Comparison of ENCODE assay signal across 12 cellular contexts in genomic region chr14:59333235-59333634, GRCh38.
A peak's percentile ranks its signal among the peaks of the same experiment; 100 is the strongest.
DNase-seq lines count a peak whose midpoint lies in the region; ATAC-seq and TF ChIP-seq lines count a peak whose summit lies in the region.
"Had no signal": no experiment of that assay in that cellular context is flagged by ENCODE, and none has a peak within 500 bp of the region (broad histone marks: within the 10 kb centered on the region; RNA-seq: fewer than 3 reads in every experiment).

No MANE protein-coding gene starts in this region.

- peak overlapping the region; percentile 46; the same call in 1 of the 2 replicates for H3K4ac ChIP-seq in IMR-90 (ENCODE audit: low read depth, low read length)

- no TSS peak for BruUV-seq in IMR-90 (replicated peaks; lab: Mats Ljungman, UMichigan)

- DNase-seq in IMR-90: no peak
- DNase-seq in endothelial cell (ENCODE audit: low spot score): no peak
- DNase-seq in retina: no peak
- DNase-seq in DMS114 treated with DMSO at 0.1 percent for 48 hours (lab: John Stamatoyannopoulos, UW; ENCODE audit: unreplicated experiment): no peak
- no peak for DNase-seq in GM03348 (ENCODE audit: low spot score)
- DNase-seq in GM13977 (ENCODE audit: low spot score): no peak
- DNase-seq: activated CD8-positive, alpha-beta T cell treated with anti-CD3 and anti-CD28 coated beads, Interleukin-2, amount 10 ng/mL, durations not matched to agents 7 days and 5 days had no signal

- peaks cover 6% of the 10 kb centered on the region for H3K9me1 ChIP-seq in IMR-90 (ENCODE audit: insufficient read depth, low read length)

- WGBS in IMR-90 (ENCODE audit: extremely low coverage in 2 of 2, insufficient read length in 1 of 2), 2 experiments: no CpG with 5 or more reads among the region's 2 CpGs
- WGBS in liver: 79% methylated on average over 2 of the region's 2 CpGs

- peak overlapping the region; percentile 54 for H2BK5ac ChIP-seq in IMR-90 (ENCODE audit: low read depth, low read length, poor library complexity, severe bottlenecking)

- H2BK15ac ChIP-seq in IMR-90 (ENCODE audit: low read depth, low read length): peak overlapping the region; percentile 11; the same call in 1 of the 3 replicates

- in situ Hi-C loops in IMR-90 (cut with MboI; ENCODE audit: low sequenced_read_pairs): no loop called here
- in situ Hi-C loops in GM13977 (cut with MboI; ENCODE audit: low pct_unique_long_range_greater_than_20kb, low sequenced_read_pairs, unreplicated experiment): no loop called here

- no peaks in the 10 kb centered on the region for H3K9me3 ChIP-seq in IMR-90 (ENCODE audit: control insufficient read depth, insufficient read depth, low read length)
- no peaks in the 10 kb centered on the region for H3K9me3 ChIP-seq in liver (ENCODE audit: control insufficient read depth in 4 of 4, low read length in 3 of 4)
- no peaks in the 10 kb centered on the region for H3K9me3 ChIP-seq in stomach smooth muscle (ENCODE audit: control insufficient read depth in 2 of 2, low read length in 2 of 2)
- H3K9me3 ChIP-seq: BLaER1 treated with 17β-estradiol and CSF1 and Interleukin-3, amounts not matched to agents 10 nM and 100 nM had no signal

- no peak for ATAC-seq in IMR-90 (ENCODE audit: low read depth)
- ATAC-seq: activated CD8-positive, alpha-beta T cell treated with anti-CD3 and anti-CD28 coated beads, Interleukin-2, amount 10 ng/mL, durations not matched to agents 7 days and 5 days had no signal

- H3K9ac ChIP-seq in IMR-90 (ENCODE audit: low read depth, low read length): no peak overlapping the region
- no peak overlapping the region for H3K9ac ChIP-seq in liver (ENCODE audit: low read depth in 1 of 2, low read length in 2 of 2)
- H3K9ac ChIP-seq in stomach smooth muscle (ENCODE audit: low read length in 2 of 2): peak overlapping the region in 1 of 2 donors; percentile 0
- H3K9ac ChIP-seq: BLaER1 treated with 17β-estradiol and CSF1 and Interleukin-3, amounts not matched to agents 10 nM and 100 nM had no signal

- H3K36me3 ChIP-seq in IMR-90 (ENCODE audit: control insufficient read depth, insufficient read depth, low read length) (peaks cover 2% of the 10 kb centered on the region; the same call in 1 of the 2 replicates), liver (ENCODE audit: control insufficient read depth in 4 of 4, insufficient read depth in 3 of 4, low read depth in 1 of 4, low read length in 3 of 4) (peaks cover 0 to 21% (median 6%) of the 10 kb centered on the region in 4 donors), stomach smooth muscle (ENCODE audit: control insufficient read depth in 2 of 2, insufficient read depth in 2 of 2, low read length in 2 of 2) (peaks cover 14 to 17% of the 10 kb centered on the region in 2 donors)

- no peak overlapping the region for H3K4me3 ChIP-seq in IMR-90 (ENCODE audit: insufficient read depth, low read depth, low read length)
- no peak overlapping the region for H3K4me3 ChIP-seq in liver (ENCODE audit: low read depth in 1 of 3, low read length in 3 of 3)
- H3K4me3 ChIP-seq in stomach smooth muscle (ENCODE audit: low read length in 2 of 2): peak overlapping the region; percentile 9 to 15
- H3K4me3 ChIP-seq: BLaER1 treated with 17β-estradiol and CSF1 and Interleukin-3, amounts not matched to agents 10 nM and 100 nM had no signal

- peak overlapping the region; percentile 66; the same call in 1 of the 2 replicates for H3K14ac ChIP-seq in IMR-90 (replicated peaks; ENCODE audit: low read depth, low read length)

- no peak for TF ChIP-seq POLR2A in IMR-90 (IDR thresholded peaks at IDR 0.05; ENCODE audit: low read depth, low read length)

- H3K4me1 ChIP-seq in IMR-90 (ENCODE audit: control insufficient read depth, insufficient read depth, low read length) (peaks cover 9% of the 10 kb centered on the region), liver (ENCODE audit: control insufficient read depth in 4 of 4, insufficient read depth in 4 of 4, low read length in 3 of 4) (peaks cover 2 to 16% (median 10%) of the 10 kb centered on the region in 4 donors), stomach smooth muscle (ENCODE audit: control insufficient read depth, insufficient read depth, low read length) (peaks cover 30% of the 10 kb centered on the region)
- H3K4me1 ChIP-seq: BLaER1 treated with 17β-estradiol and CSF1 and Interleukin-3, amounts not matched to agents 10 nM and 100 nM had no signal

- TF ChIP-seq CTCF in IMR-90 (conservative IDR thresholded peaks at IDR 0.05; ENCODE audit: low read depth, low read length) (no peak), endothelial cell (IDR thresholded peaks at IDR 0.05; ENCODE audit: unreplicated experiment) (no peak), liver (IDR thresholded peaks at IDR 0.05; ENCODE audit: low read depth, low read length, missing input control) (no peak), GM13977 (IDR thresholded peaks at IDR 0.05; ENCODE audit: extremely low read depth, insufficient read depth, missing control alignments) (no peak)

- H3K36me3 Mint-ChIP-seq in endothelial cell (ENCODE audit: low read depth, unreplicated experiment): peaks cover 28% of the 10 kb centered on the region

- H2BK120ac ChIP-seq in IMR-90 (ENCODE audit: low read depth, low read length): peak overlapping the region; percentile 44

- no peaks in the 10 kb centered on the region for H3K27me3 Mint-ChIP-seq in endothelial cell (ENCODE audit: unreplicated experiment)
- H3K27me3 Mint-ChIP-seq: dendritic cell treated with granulocyte-macrophage colony-stimulating factor and Interleukin-4, amounts not matched to agents 40 ng/mL and 50 ng/mL, for 4 days had no signal

- no peaks in the 10 kb centered on the region for H4K20me1 ChIP-seq in IMR-90 (ENCODE audit: insufficient read depth, low read length)
- H4K20me1 ChIP-seq: BLaER1 treated with 17β-estradiol and CSF1 and Interleukin-3, amounts not matched to agents 10 nM and 100 nM had no signal

- no peaks in the 10 kb centered on the region for H3K27me3 ChIP-seq in IMR-90 (ENCODE audit: control insufficient read depth, insufficient read depth, low read length)
- no peaks in the 10 kb centered on the region for H3K27me3 ChIP-seq in liver (ENCODE audit: control insufficient read depth in 4 of 4, insufficient read depth in 4 of 4, low read length in 3 of 4)
- no peaks in the 10 kb centered on the region for H3K27me3 ChIP-seq in stomach smooth muscle (ENCODE audit: control insufficient read depth in 1 of 2, insufficient read depth in 2 of 2, low read length in 2 of 2)
- H3K27me3 ChIP-seq: BLaER1 treated with 17β-estradiol and CSF1 and Interleukin-3, amounts not matched to agents 10 nM and 100 nM had no signal

- POLR2A ChIA-PET in IMR-90 (lab: Charles Lee; ENCODE audit: unreplicated experiment): no interaction called here

- dilution Hi-C loops in IMR-90 (cut with HindIII; ENCODE audit: low sequenced_read_pairs, unreplicated experiment): no loop called here

- H3K4me1 Mint-ChIP-seq in endothelial cell (ENCODE audit: unreplicated experiment): peaks cover 49% of the 10 kb centered on the region

- H4K8ac ChIP-seq in IMR-90 (ENCODE audit: low read depth in 2 of 2, low read length in 2 of 2): no peak overlapping the region

- H2AFZ ChIP-seq in IMR-90 (replicated peaks; ENCODE audit: low read length, poor library complexity): no peak overlapping the region

- no peak overlapping the region for H4K91ac ChIP-seq in IMR-90 (ENCODE audit: insufficient read depth, low read depth, low read length)

- H3K27ac ChIP-seq in IMR-90 (ENCODE audit: insufficient read depth, low read length): peak overlapping the region; percentile 34; the same call in 1 of the 2 replicates
- peak overlapping the region; percentile 4 to 7 for H3K27ac ChIP-seq in liver (ENCODE audit: low read depth in 1 of 2, low read length in 2 of 2)
- peak overlapping the region; percentile 79 for H3K27ac ChIP-seq in stomach smooth muscle (ENCODE audit: low read length)
- H3K27ac ChIP-seq: BLaER1 treated with 17β-estradiol and CSF1 and Interleukin-3, amounts not matched to agents 10 nM and 100 nM had no signal

- H2AK5ac ChIP-seq in IMR-90 (ENCODE audit: low read depth, low read length): peak overlapping the region; percentile 10; the same call in 1 of the 2 replicates

- no peak overlapping the region for H3K4me3 Mint-ChIP-seq in endothelial cell (ENCODE audit: unreplicated experiment)
- H3K4me3 Mint-ChIP-seq: activated CD8-positive, alpha-beta T cell treated with anti-CD3 and anti-CD28 coated beads, Interleukin-2, amount 10 ng/mL, durations not matched to agents 7 days and 5 days; dendritic cell treated with granulocyte-macrophage colony-stimulating factor and Interleukin-4, amounts not matched to agents 40 ng/mL and 50 ng/mL, for 4 days; T-helper 2 cell treated with Interferon-gamma antibody and Interleukin-4, amounts not matched to agents 5 μg/mL and 100 μg/mL, for 36 hours had no signal

- H3K56ac ChIP-seq in IMR-90 (ENCODE audit: extremely low read depth, insufficient read depth, low read length): no peak overlapping the region

- no peak overlapping the region for H2AK9ac ChIP-seq in IMR-90 (replicated peaks; ENCODE audit: low read depth, low read length, poor library complexity)

- H2BK20ac ChIP-seq in IMR-90 (ENCODE audit: low read depth, low read length): peak overlapping the region; percentile 24; the same call in 1 of the 2 replicates

- peak overlapping the region; percentile 52 for H3K27ac Mint-ChIP-seq in endothelial cell (ENCODE audit: unreplicated experiment)
- H3K27ac Mint-ChIP-seq: activated CD8-positive, alpha-beta T cell treated with anti-CD3 and anti-CD28 coated beads, Interleukin-2, amount 10 ng/mL, durations not matched to agents 7 days and 5 days; T-helper 2 cell treated with Interferon-gamma antibody and Interleukin-4, amounts not matched to agents 5 μg/mL and 100 μg/mL, for 36 hours had no signal

- H3K18ac ChIP-seq in IMR-90 (ENCODE audit: low read depth, low read length): peak overlapping the region; percentile 42; the same call in 1 of the 2 replicates

- no peaks in the 10 kb centered on the region for H3K9me3 Mint-ChIP-seq in endothelial cell (ENCODE audit: unreplicated experiment)
- H3K9me3 Mint-ChIP-seq: dendritic cell treated with granulocyte-macrophage colony-stimulating factor and Interleukin-4, amounts not matched to agents 40 ng/mL and 50 ng/mL, for 4 days; T-helper 2 cell treated with Interferon-gamma antibody and Interleukin-4, amounts not matched to agents 5 μg/mL and 100 μg/mL, for 36 hours had no signal

- 0 out of 4 replicates have a peak, but pooled peaks cover 0 to 4% of the 10 kb centered on the region in 2 experiments for H3K79me1 ChIP-seq in IMR-90 (ENCODE audit: low read depth in 1 of 2, low read length in 2 of 2)

- intact Hi-C loops in IMR-90 (cut with micrococcal nuclease): loop anchor here (5.0 kb wide), 1 partner anchor 141 kb away; no protein-coding TSS in a partner anchor

- no peak overlapping the region for H4K5ac ChIP-seq in IMR-90 (ENCODE audit: low read depth, low read length)

- no peak overlapping the region for H3K4me2 ChIP-seq in IMR-90 (ENCODE audit: low read depth, low read length)
- H3K4me2 ChIP-seq: BLaER1 treated with 17β-estradiol and CSF1 and Interleukin-3, amounts not matched to agents 10 nM and 100 nM had no signal

- H3K23ac ChIP-seq in IMR-90 (ENCODE audit: low read depth, low read length): peak overlapping the region; percentile 49; the same call in 1 of the 2 replicates

- TF ChIP-seq RAD21 in IMR-90 (IDR thresholded peaks at IDR 0.05; ENCODE audit: low read length) (no peak), liver (IDR thresholded peaks at IDR 0.05) (no peak)

- CTCF ChIA-PET in IMR-90 (lab: Yijun Ruan, JAX): no interaction called here

TF ChIP-seq in liver, 16 proteins besides CTCF, POLR2A, EP300 and RAD21 (continues in another document):
- no peak for TF ChIP-seq TAF1 (conservative IDR thresholded peaks at IDR 0.05)

Comparison
In these comparisons a context has a peak if more than half of its experiments do, and no peak if none do; other contexts are left out.
1. H3K27ac ChIP-seq: peak in every context shown above with its lines; median percentile 79 in stomach smooth muscle; 34 in IMR-90; 6 in liver.
2. H3K4me3 ChIP-seq: peak in stomach smooth muscle (2 of 2); none in IMR-90 (single experiment) and liver (0 of 3).